Comparison of ENCODE assay signal across 8 cellular contexts in the genomic region with DNA sequence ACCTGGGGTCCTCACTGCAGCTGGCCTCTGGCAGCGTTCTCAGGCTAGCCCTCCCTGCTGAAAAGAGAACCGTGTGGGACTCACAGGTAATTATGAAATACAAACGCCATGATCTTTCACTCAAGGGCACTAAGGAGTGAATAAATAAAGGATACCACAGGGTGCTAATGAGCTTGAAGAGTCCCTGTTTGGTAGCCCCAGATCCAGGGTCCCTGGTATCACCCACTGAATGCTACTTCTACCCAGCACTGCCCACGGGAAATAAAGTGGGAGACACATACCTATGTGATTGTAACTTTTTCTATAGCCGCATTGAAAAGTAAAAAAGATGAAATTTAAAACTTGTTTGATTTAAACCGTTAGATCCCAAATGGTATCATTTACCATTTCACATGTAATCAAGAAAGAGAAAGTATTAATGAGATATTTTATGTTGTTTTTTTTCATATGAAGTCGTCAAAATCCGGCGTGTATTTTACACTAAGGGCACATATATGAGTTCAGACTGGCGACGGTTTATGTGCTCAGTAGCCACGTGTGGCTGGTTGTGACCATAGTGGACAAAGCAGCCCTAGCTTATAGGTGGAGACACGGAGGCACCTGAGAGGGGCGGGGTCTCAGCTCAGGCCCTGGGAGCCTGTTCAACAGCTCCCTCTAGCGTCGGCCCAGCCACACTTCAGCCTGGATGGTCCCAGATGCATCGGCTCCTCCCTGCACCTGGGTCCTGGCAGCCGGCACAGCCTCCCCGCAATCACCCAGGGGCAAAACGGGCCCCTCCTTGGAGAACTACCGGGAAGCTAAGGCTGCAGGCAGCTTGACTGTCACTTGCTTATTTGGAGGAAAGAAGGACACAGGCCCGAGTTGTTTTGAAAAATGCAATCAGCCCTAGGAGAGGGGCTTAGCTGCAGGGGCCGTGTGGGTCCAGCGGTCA. TPM values are rescaled to one million over a fixed set of nuclear protein-coding genes. Genes with fewer than 3 reads are reported as not detected.
A peak's percentile ranks its signal among the peaks of the same experiment; 100 is the strongest.
DNase-seq lines count a peak whose midpoint lies in the region; TF ChIP-seq lines count a peak whose summit lies in the region.

No MANE protein-coding gene starts in this region.

- peak overlapping the region; percentile 60 for H3K4me3 ChIP-seq in DOHH2 (ENCODE audit: low read length)
- H3K4me3 ChIP-seq in GM23248 = 0 out of 2 replicates have a peak overlapping the region, but pooled peaks have one; percentile 30
- peak overlapping the region; percentile 43 for H3K4me3 ChIP-seq in fibroblast of the aortic adventitia (ENCODE audit: low read depth, low read length)
- peak overlapping the region; percentile 60 to 64 for H3K4me3 ChIP-seq in neutrophil (ENCODE audit: low read depth in 1 of 2, low read length in 1 of 2)
- H3K4me3 ChIP-seq in suprapubic skin = peak overlapping the region; percentile 22

- no peak for TF ChIP-seq POLR2A in suprapubic skin (IDR thresholded peaks at IDR 0.05)

- H3K36me3 ChIP-seq in DOHH2 (ENCODE audit: control insufficient read depth, low read length) (peaks cover 4% of the 10 kb centered on the region; the same call in 1 of the 2 replicates), GM23248 (ENCODE audit: low read depth) (no peaks in the 10 kb centered on the region), neutrophil (peaks cover 11% of the 10 kb centered on the region), suprapubic skin (no peaks in the 10 kb centered on the region)

- H3K9me2 ChIP-seq in DOHH2 (replicated peaks; ENCODE audit: control insufficient read depth, low read length) (no peaks in the 10 kb centered on the region), GM23248 (ENCODE audit: insufficient read depth) (no peaks in the 10 kb centered on the region)

- TF ChIP-seq CTCF in DOHH2 (IDR thresholded peaks at IDR 0.05; ENCODE audit: low read depth, low read length, poor library complexity, severe bottlenecking) (peak; percentile 95), LNCAP (IDR thresholded peaks at IDR 0.05) (peak; percentile 87), fibroblast of the aortic adventitia (IDR thresholded peaks at IDR 0.05; ENCODE audit: insufficient read depth, low read length) (peak; percentile 97), neutrophil (IDR thresholded peaks at IDR 0.05) (peak; percentile 99), suprapubic skin (IDR thresholded peaks at IDR 0.05) (peak; percentile 77 to 95)

- H3K9ac ChIP-seq in GM23248 = 0 out of 2 replicates have a peak overlapping the region, but pooled peaks have one; percentile 23

- WGBS in GM23248 (ENCODE audit: low coverage in 1 of 2, low lambda C conversion rate in 2 of 2, missing lambda C conversion rate in 2 of 2), 2 experiments = 47 to 49% methylated on average over 22 to 24 of the region's 24 CpGs
- WGBS in suprapubic skin = 24% methylated on average over 21 of the region's 24 CpGs

- H3K4me2 ChIP-seq in DOHH2 (ENCODE audit: low read length) (peak overlapping the region; percentile 80), GM23248 (ENCODE audit: unreplicated experiment) (peak overlapping the region; percentile 82)

- TF ChIP-seq EP300 in suprapubic skin (IDR thresholded peaks at IDR 0.05) = no peak

- H3F3A ChIP-seq in DOHH2 (ENCODE audit: control insufficient read depth, insufficient read depth) (peaks cover 10% of the 10 kb centered on the region), GM23248 (ENCODE audit: insufficient read depth) (peaks cover 45% of the 10 kb centered on the region)

- no peak overlapping the region for H2AFZ ChIP-seq in GM23248

- H3K27ac ChIP-seq in DOHH2 (ENCODE audit: low read depth, low read length) (peak overlapping the region; percentile 82), GM23248 (peak overlapping the region; percentile 60), neutrophil (peak overlapping the region; percentile 96), suprapubic skin (peak overlapping the region; percentile 62)

- H4K20me1 ChIP-seq in DOHH2 (ENCODE audit: control insufficient read depth, insufficient read depth, low read depth, low read length) (no peaks in the 10 kb centered on the region; the same call in 1 of the 2 replicates), GM23248 (ENCODE audit: insufficient read depth) (no peaks in the 10 kb centered on the region)

- H3K27me3 ChIP-seq in DOHH2 (ENCODE audit: control insufficient read depth, low read length) (no peaks in the 10 kb centered on the region), GM23248 (replicated peaks; ENCODE audit: insufficient read depth) (no peaks in the 10 kb centered on the region), neutrophil (no peaks in the 10 kb centered on the region), suprapubic skin (no peaks in the 10 kb centered on the region)

- in situ Hi-C loops in GM23248 (cut with MboI) = no loop called here

- H3K4me1 ChIP-seq in DOHH2 (ENCODE audit: control insufficient read depth, low read length) (peaks cover 58% of the 10 kb centered on the region), GM23248 (ENCODE audit: insufficient read depth) (peaks cover 48% of the 10 kb centered on the region), neutrophil (ENCODE audit: control insufficient read depth in 1 of 2, insufficient read depth in 1 of 2, low read depth in 1 of 2, low read length in 1 of 2) (peaks cover 65 to 68% of the 10 kb centered on the region in 2 experiments), suprapubic skin (peaks cover 57% of the 10 kb centered on the region)

- H3K79me2 ChIP-seq in DOHH2 (ENCODE audit: control insufficient read depth, low read length) (no peaks in the 10 kb centered on the region), GM23248 (ENCODE audit: insufficient read depth) (no peaks in the 10 kb centered on the region)

- DNase-seq in GM23248 (peak; percentile 71), RPMI7951 (ENCODE audit: low read depth) (peak; percentile 58), fibroblast of the aortic adventitia (ENCODE audit: low read depth) (peak; percentile 70), suprapubic skin (ENCODE audit: low spot score in 2 of 2) (peak in 1 of 2 donors; percentile 85)
- DNase-seq in activated T-helper 1 cell treated with anti-CD3 and anti-CD28 coated beads, Interleukin-2, amount 50 U/mL, for 16 hours (ENCODE audit: low read depth in 1 of 2, low spot score in 1 of 2) = peak; percentile 51 to 73

- H3K9me3 ChIP-seq in DOHH2 (ENCODE audit: control insufficient read depth, insufficient read depth, low read length) (0 out of 2 replicates have a peak, but pooled peaks cover 2% of the 10 kb centered on the region), GM23248 (ENCODE audit: low read depth) (no peaks in the 10 kb centered on the region), neutrophil (no peaks in the 10 kb centered on the region), suprapubic skin (no peaks in the 10 kb centered on the region)

RNA-seq across cellular contexts. Expression of gene ODC1, which starts 39.2 kb away (rescaled TPM):
- total RNA-seq in GM23248 (2014; rRNA removed; shearing (Covaris generic)) = 106 and 114 TPM in 2 replicates
- polyA plus RNA-seq in GM23248 (2016; fragmentation: Nextera tagmentation; extraction: Ambion mirVana) = 58.3 and 61.5 TPM in 2 replicates
- total RNA-seq in RPMI7951 (2014; rRNA removed; shearing (Covaris generic)) = 55.2 and 57.0 TPM in 2 replicates
- total RNA-seq in fibroblast of the aortic adventitia (ENCODE audit: low replicate concordance) (41.4 and 129 TPM in 2 replicates), suprapubic skin (10 to 100 TPM; 16.5 to 76.6 (median 40.8) TPM)
